In genomic region chr1:167401260-167401873, GRCh38 we compare ENCODE assay signal across 8 cellular contexts.
DNase-seq lines count a peak whose midpoint lies in the region; ATAC-seq and TF ChIP-seq lines count a peak whose summit lies in the region.

No MANE protein-coding gene starts in this region.

- H3K9me3 ChIP-seq in SK-N-SH: no peaks in the 10 kb centered on the region

- CTCF ChIA-PET in SK-N-SH (lab: Yijun Ruan, JAX): interaction anchor here (0.5 to 3.1 kb wide), 29 partner anchors 9 to 289 kb away, joined by 3 to 35 read pairs (median 4); no protein-coding TSS in a partner anchor

- peaks cover 6% of the 10 kb centered on the region for H3F3A ChIP-seq in SK-N-SH (replicated peaks; ENCODE audit: insufficient read depth)

- peak; percentile 41 for DNase-seq in LHCN-M2 (ENCODE audit: low read depth)
- peak; percentile 48 for DNase-seq in SK-N-SH
- peak; percentile 59 for DNase-seq in amniotic epithelial cell (ENCODE audit: low read depth)
- DNase-seq in inferior parietal cortex (ENCODE audit: extremely low spot score): peak; percentile 44
- peak; percentile 43 to 46 for DNase-seq in stimulated activated CD4-positive, alpha-beta T cell treated with anti-CD3 and anti-CD28 coated beads, Interleukin-2, amount 100 ng/mL, for 24 hours

- no peaks in the 10 kb centered on the region for H3K9me2 ChIP-seq in SK-N-SH

- H3K4me3 ChIP-seq in SK-N-SH (ENCODE audit: low read depth in 2 of 2, low read length in 1 of 2): no peak overlapping the region

- H3K27me3 ChIP-seq in SK-N-SH (ENCODE audit: insufficient read depth): no peaks in the 10 kb centered on the region

- 41% methylated on average over 8 of the region's 8 CpGs for WGBS in SK-N-SH (ENCODE audit: low lambda C conversion rate)

- peaks cover 40 to 57% of the 10 kb centered on the region in 2 experiments for H3K36me3 ChIP-seq in SK-N-SH (replicated peaks in 1 of 2; ENCODE audit: control insufficient read depth in 1 of 2, insufficient read depth in 2 of 2, low read length in 1 of 2)

- H3K4me2 ChIP-seq in SK-N-SH: no peak overlapping the region

- no peaks in the 10 kb centered on the region for H3K79me2 ChIP-seq in SK-N-SH (ENCODE audit: insufficient read depth)

- peak; percentile 79 for TF ChIP-seq RAD21 in SK-N-SH (IDR thresholded peaks at IDR 0.05; ENCODE audit: low read length)

- TF ChIP-seq EP300 in SK-N-SH (IDR thresholded peaks at IDR 0.05; ENCODE audit: borderline replicate concordance in 1 of 2, low read depth in 1 of 2, low read length in 1 of 2): no peak

- ATAC-seq in GM21576 (IDR thresholded peaks at IDR 0.05; ENCODE audit: unreplicated experiment): no peak

- POLR2A ChIA-PET in SK-N-SH (lab: Yijun Ruan, JAX): no interaction called here

- no peaks in the 10 kb centered on the region; a peak in 2 of 4 replicates for H3K4me1 ChIP-seq in SK-N-SH (ENCODE audit: control insufficient read depth in 1 of 2, insufficient read depth in 2 of 2, low read depth in 1 of 2, low read length in 1 of 2)

- H4K20me1 ChIP-seq in SK-N-SH (ENCODE audit: insufficient read depth): no peaks in the 10 kb centered on the region

- TF ChIP-seq CTCF in 22Rv1 (IDR thresholded peaks at IDR 0.05) (peak; percentile 89), GM12872 (IDR thresholded peaks at IDR 0.05; ENCODE audit: insufficient read depth, low read depth, low read length) (peak; percentile 71), SK-N-SH (IDR thresholded peaks at IDR 0.05) (peak; percentile 65)

- no peak overlapping the region for H2AFZ ChIP-seq in SK-N-SH (ENCODE audit: low read depth)

- no peak overlapping the region for H3K9ac ChIP-seq in SK-N-SH

- H3K27ac ChIP-seq in 22Rv1 (no peak overlapping the region), SK-N-SH (ENCODE audit: low read depth in 2 of 2, low read length in 1 of 2) (no peak overlapping the region)

TF ChIP-seq in SK-N-SH, 30 proteins besides CTCF, POLR2A, EP300 and RAD21:
- no peak for TF ChIP-seq GABPA (IDR thresholded peaks at IDR 0.05; ENCODE audit: low read depth)
- peak; percentile 63 for TF ChIP-seq SMC3 (IDR thresholded peaks at IDR 0.05; ENCODE audit: low read depth, low read length)
